19 cellular contexts compared by ENCODE assay signal in the genomic region with DNA sequence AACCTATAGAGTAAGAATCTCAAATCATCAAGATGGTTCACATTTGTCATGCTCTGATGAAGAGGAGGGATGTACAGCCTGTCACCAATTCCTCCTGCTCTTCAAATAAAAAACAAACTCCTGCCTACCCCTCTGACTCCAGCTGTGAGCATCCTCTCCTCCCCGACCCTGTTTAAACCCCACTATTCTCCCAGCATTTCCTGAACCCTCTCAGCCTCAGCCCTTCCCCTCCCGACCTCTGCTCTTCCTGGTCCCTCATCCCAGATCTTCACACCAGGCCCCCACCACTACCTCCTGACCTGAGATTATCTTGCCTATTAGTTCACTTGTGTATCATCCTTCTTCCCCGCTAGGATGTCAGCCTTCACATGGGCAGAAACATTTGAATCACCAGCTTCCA.
DNase-seq lines count a peak whose midpoint lies in the region; ATAC-seq, FAIRE-seq and TF ChIP-seq lines count a peak whose summit lies in the region.
"Had no signal": no experiment of that assay in that cellular context is flagged by ENCODE, and none has a peak within 500 bp of the region (broad histone marks: within the 10 kb centered on the region; RNA-seq: fewer than 3 reads in every experiment).

No MANE protein-coding gene starts in this region.

- no TSS peak for BruUV-seq in GM12878 (replicated peaks; lab: Mats Ljungman, UMichigan)

- ATAC-seq in GM12878: no peak
- ATAC-seq in GM21529 (IDR thresholded peaks at IDR 0.05; ENCODE audit: unreplicated experiment): no peak
- ATAC-seq: Right ventricle myocardium inferior had no signal

- TF ChIP-seq RAD21 in GM12878 (IDR thresholded peaks at IDR 0.05; ENCODE audit: insufficient read depth, low read depth, low read length): no peak

- peak overlapping the region; percentile 16 to 60 (median 32) for H3K27ac Mint-ChIP-seq in IgD-negative memory B cell
- H3K27ac Mint-ChIP-seq in neural crest cell (ENCODE audit: unreplicated experiment): peak overlapping the region; percentile 73
- no peak overlapping the region for H3K27ac Mint-ChIP-seq in T-helper 2 cell treated with Interferon-gamma antibody and Interleukin-4, amounts not matched to agents 5 μg/mL and 100 μg/mL, for 36 hours
- H3K27ac Mint-ChIP-seq: activated CD4-positive, alpha-beta memory T cell treated with anti-CD3 and anti-CD28 coated beads, Interleukin-2, amount 10 ng/mL, durations not matched to agents 7 days and 5 days had no signal

- H3K4me3 Mint-ChIP-seq in IgD-negative memory B cell: no peak overlapping the region
- peak overlapping the region; percentile 25 for H3K4me3 Mint-ChIP-seq in neural crest cell
- no peak overlapping the region for H3K4me3 Mint-ChIP-seq in T-helper 2 cell treated with Interferon-gamma antibody and Interleukin-4, amounts not matched to agents 5 μg/mL and 100 μg/mL, for 36 hours
- H3K4me3 Mint-ChIP-seq: activated CD4-positive, alpha-beta memory T cell treated with anti-CD3 and anti-CD28 coated beads, Interleukin-2, amount 10 ng/mL, durations not matched to agents 7 days and 5 days had no signal

- no peaks in the 10 kb centered on the region for H3K27me3 Mint-ChIP-seq in IgD-negative memory B cell
- no peaks in the 10 kb centered on the region for H3K27me3 Mint-ChIP-seq in neural crest cell (ENCODE audit: low read depth)
- H3K27me3 Mint-ChIP-seq in T-helper 2 cell treated with Interferon-gamma antibody and Interleukin-4, amounts not matched to agents 5 μg/mL and 100 μg/mL, for 36 hours (ENCODE audit: low read depth): no peaks in the 10 kb centered on the region
- H3K27me3 Mint-ChIP-seq: activated CD4-positive, alpha-beta memory T cell treated with anti-CD3 and anti-CD28 coated beads, Interleukin-2, amount 10 ng/mL, durations not matched to agents 7 days and 5 days had no signal

- SMC1A ChIA-PET in GM12878 (lab: Charles Lee; ENCODE audit: uncharacterized antibody, unreplicated experiment): no interaction called here

- no peaks in the 10 kb centered on the region for H3K27me3 ChIP-seq in GM12878 (replicated peaks in 1 of 2; ENCODE audit: control insufficient read depth in 2 of 2, insufficient read depth in 2 of 2, low read length in 1 of 2)
- H3K27me3 ChIP-seq: brain microvascular endothelial cell had no signal

- H3K4me3 ChIP-seq in GM12878: no peak overlapping the region
- H3K4me3 ChIP-seq: GM23248, thoracic aorta had no signal

- H3K9ac ChIP-seq in GM12878 (ENCODE audit: control insufficient read depth, insufficient read depth, low read length): no peak overlapping the region
- H3K9ac ChIP-seq: GM23248 had no signal

- no peak for TF ChIP-seq POLR2A in GM12878 (IDR thresholded peaks at IDR 0.05; ENCODE audit: low read depth, low read length)

- H3K4me1 ChIP-seq in GM12878 (ENCODE audit: control insufficient read depth, insufficient read depth, low read length): peaks cover 5% of the 10 kb centered on the region; the same call in 1 of the 2 replicates

- H3K36me3 Mint-ChIP-seq in IgD-negative memory B cell: peaks cover 6% of the 10 kb centered on the region
- peaks cover 25% of the 10 kb centered on the region for H3K36me3 Mint-ChIP-seq in neural crest cell (ENCODE audit: low read depth)
- H3K36me3 Mint-ChIP-seq in T-helper 2 cell treated with Interferon-gamma antibody and Interleukin-4, amounts not matched to agents 5 μg/mL and 100 μg/mL, for 36 hours (ENCODE audit: low read depth): peaks cover 68% of the 10 kb centered on the region

- TF ChIP-seq EP300 in GM12878 (IDR thresholded peaks at IDR 0.05; ENCODE audit: borderline replicate concordance in 1 of 2, control insufficient read depth in 1 of 2, low read depth in 2 of 2, low read length in 2 of 2): no peak

- no peak for FAIRE-seq in GM12878 (lab: Jason Lieb, UNC)

- intact Hi-C loops in GM12878 (cut with micrococcal nuclease; ENCODE audit: unreplicated experiment): no loop called here

- H3K9me3 Mint-ChIP-seq in IgD-negative memory B cell: no peaks in the 10 kb centered on the region
- H3K9me3 Mint-ChIP-seq in neural crest cell: no peaks in the 10 kb centered on the region
- no peaks in the 10 kb centered on the region for H3K9me3 Mint-ChIP-seq in T-helper 2 cell treated with Interferon-gamma antibody and Interleukin-4, amounts not matched to agents 5 μg/mL and 100 μg/mL, for 36 hours
- H3K9me3 Mint-ChIP-seq: activated CD4-positive, alpha-beta memory T cell treated with anti-CD3 and anti-CD28 coated beads, Interleukin-2, amount 10 ng/mL, durations not matched to agents 7 days and 5 days had no signal

- RAD21 ChIA-PET in GM12878 (lab: Charles Lee; ENCODE audit: unreplicated experiment): interaction anchor here (1.6 kb wide), 1 partner anchor 104 kb away, joined by 5 read pairs; no protein-coding TSS in a partner anchor

- DNase-seq in NCI-H1417 (lab: John Stamatoyannopoulos, UW): peak in 2 of 3 experiments; percentile 18 to 57
- no peak for DNase-seq in NCI-H1417 treated with DMSO at 0.1 percent for 48 hours (lab: John Stamatoyannopoulos, UW)
- DNase-seq in GM12878 (ENCODE audit: low read depth, low spot score): no peak
- no peak for DNase-seq in neural crest cell (ENCODE audit: low read depth, low spot score)
- DNase-seq in NCI-H1694 treated with DMSO at 0.1 percent for 48 hours (lab: John Stamatoyannopoulos, UW): no peak
- no peak for DNase-seq in T-helper 2 cell treated with Interferon-gamma antibody and Interleukin-4, amounts not matched to agents 5 μg/mL and 100 μg/mL, for 36 hours (ENCODE audit: low spot score)
- DNase-seq: activated CD4-positive, alpha-beta memory T cell treated with anti-CD3 and anti-CD28 coated beads, Interleukin-2, amount 10 ng/mL, durations not matched to agents 7 days and 5 days; activated effector memory CD4-positive, alpha-beta T cell treated with Interleukin-2 at 50 U/mL for 16 hours; brain microvascular endothelial cell; DND-41; GM23248; NCI-H1694; T-helper 9 cell had no signal

- no peaks in the 10 kb centered on the region for H4K20me1 ChIP-seq in GM12878 (ENCODE audit: control insufficient read depth, insufficient read depth)

- CTCF ChIA-PET in GM12878 (lab: Yijun Ruan, JAX): interaction anchor here (4.6 kb wide), 1 partner anchor 104 kb away, joined by 28 read pairs; no protein-coding TSS in a partner anchor

- H3K9me3 ChIP-seq in GM12878 (replicated peaks; ENCODE audit: control insufficient read depth, insufficient read depth, low read length): no peaks in the 10 kb centered on the region
- H3K9me3 ChIP-seq: thoracic aorta had no signal

- H3K4me1 Mint-ChIP-seq in IgD-negative memory B cell (peaks cover 0 to 5% (median 4%) of the 10 kb centered on the region in 3 donors), neural crest cell (peaks cover 8% of the 10 kb centered on the region)
- peaks cover 13% of the 10 kb centered on the region for H3K4me1 Mint-ChIP-seq in T-helper 2 cell treated with Interferon-gamma antibody and Interleukin-4, amounts not matched to agents 5 μg/mL and 100 μg/mL, for 36 hours (ENCODE audit: low read depth)

- H3K4me2 ChIP-seq in GM12878 (ENCODE audit: control insufficient read depth, insufficient read depth): no peak overlapping the region

- peaks cover 25 to 39% of the 10 kb centered on the region in 2 experiments for H3K36me3 ChIP-seq in GM12878 (ENCODE audit: control insufficient read depth in 2 of 2, insufficient read depth in 2 of 2, low read length in 1 of 2)

- in situ Hi-C loops in GM12878 (cut with MboI): no loop called here

- no peaks in the 10 kb centered on the region; the same call in 1 of the 2 replicates for H3K79me2 ChIP-seq in GM12878 (ENCODE audit: control insufficient read depth, insufficient read depth, low read length)

- TF ChIP-seq CTCF in GM12878 (IDR thresholded peaks at IDR 0.05 in 2 of 3, conservative IDR thresholded peaks at IDR 0.05 in 1 of 3; ENCODE audit: control insufficient read depth in 2 of 3, extremely low read depth in 1 of 3, insufficient read depth in 1 of 3, low read depth in 3 of 3, low read length in 3 of 3) (no peak), neural crest cell (conservative IDR thresholded peaks at IDR 0.05) (no peak)

- POLR2A ChIA-PET in GM12878 (lab: Charles Lee): interaction anchor here (0.6 kb wide), 1 partner anchor 9 kb away, joined by 3 read pairs; no protein-coding TSS in a partner anchor

- no peak overlapping the region for H3K27ac ChIP-seq in GM12878 (ENCODE audit: control insufficient read depth, insufficient read depth)
- H3K27ac ChIP-seq: 22Rv1, brain microvascular endothelial cell, C4-2B, GM23248 had no signal

- WGBS in GM12878 (ENCODE audit: insufficient coverage, insufficient replicate concordance, low lambda C conversion rate, missing lambda C conversion rate): 92% methylated on average over 3 of the region's 3 CpGs

- no peak overlapping the region for H2AFZ ChIP-seq in GM12878 (ENCODE audit: control insufficient read depth, low read depth, low read length)
- H2AFZ ChIP-seq: GM23248 had no signal

TF ChIP-seq in GM12878, 131 proteins besides CTCF, POLR2A, EP300 and RAD21 (continues in another document):
- TF ChIP-seq NFXL1 (IDR thresholded peaks at IDR 0.05; ENCODE audit: borderline replicate concordance) (peak; percentile 18; the same call in 1 of the 2 replicates), SRF (IDR thresholded peaks at IDR 0.05; ENCODE audit: low read depth in 2 of 2, low read length in 2 of 2) (no peak), HDGF (IDR thresholded peaks at IDR 0.05) (no peak), FOXK2 (IDR thresholded peaks at IDR 0.05) (0 out of 2 replicates have a peak, but pooled peaks have one; percentile 13), EZH2 (IDR thresholded peaks at IDR 0.05; ENCODE audit: borderline replicate concordance, control insufficient read depth, low read depth, low read length) (no peak), YY1 (IDR thresholded peaks at IDR 0.05; ENCODE audit: low read depth, low read length) (no peak), JUND (IDR thresholded peaks at IDR 0.05; ENCODE audit: low read depth, low read length) (no peak), TAF1 (IDR thresholded peaks at IDR 0.05; ENCODE audit: borderline replicate concordance, low read depth, low read length) (no peak)

Comparison
In these comparisons a context has a peak if more than half of its experiments do, and no peak if none do; other contexts are left out.
1. DNase-seq: peak in NCI-H1417 (2 of 3); none in NCI-H1417 treated with DMSO at 0.1 percent for 48 hours (single experiment), GM12878 (single experiment), neural crest cell (single experiment), NCI-H1694 treated with DMSO at 0.1 percent for 48 hours (single experiment) and T-helper 2 cell treated with Interferon-gamma antibody and Interleukin-4, amounts not matched to agents 5 μg/mL and 100 μg/mL, for 36 hours (single experiment).